ENCODE assay signal across 18 cellular contexts in the genomic region with DNA sequence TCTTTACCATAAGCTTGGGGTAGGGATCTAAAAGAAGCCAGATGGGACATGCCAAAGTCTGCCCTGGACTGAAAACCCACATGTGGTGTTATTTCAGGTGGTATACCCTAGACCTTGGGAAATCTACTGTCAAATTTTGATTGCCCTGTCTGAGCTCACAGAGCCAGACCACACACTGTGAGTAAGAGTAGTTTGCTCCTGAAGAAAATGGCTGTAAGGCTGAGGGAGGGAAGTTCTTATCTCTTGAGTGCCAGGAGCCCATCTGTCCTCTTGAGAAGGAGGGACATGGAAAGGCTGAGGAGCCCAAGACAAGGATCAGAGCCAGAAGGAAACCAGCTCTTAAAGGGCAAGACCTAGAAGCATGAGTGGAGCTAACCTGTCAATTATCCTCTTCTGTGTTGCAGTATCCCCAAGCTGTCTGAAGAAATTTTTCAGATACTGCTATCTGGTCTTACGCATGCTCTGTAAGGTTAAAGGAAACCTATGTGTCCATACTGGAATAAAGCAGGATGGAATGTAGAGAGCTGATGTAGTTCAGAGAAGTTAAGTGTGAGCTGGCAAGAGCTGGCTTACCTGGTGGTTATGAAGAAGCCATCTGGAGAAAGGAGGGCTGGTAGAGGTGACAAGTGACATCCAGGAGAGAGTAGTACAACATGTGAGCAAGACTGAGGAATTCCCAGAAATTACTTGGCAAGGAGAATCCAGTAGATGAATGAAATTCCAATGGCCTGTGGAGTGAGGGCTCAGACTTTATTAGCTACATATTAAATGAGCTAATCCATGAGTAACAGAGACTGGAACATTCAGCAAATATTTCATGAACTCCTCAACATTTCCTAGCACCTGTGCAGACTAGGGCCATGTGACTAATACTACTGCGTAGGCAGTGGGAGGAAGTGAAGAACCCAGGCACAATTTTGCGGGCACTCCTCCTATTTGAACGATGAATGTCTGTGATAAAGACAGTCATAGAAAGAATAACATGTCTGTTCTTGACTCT.
A peak's percentile ranks its signal among the peaks of the same experiment; 100 is the strongest.
DNase-seq lines count a peak whose midpoint lies in the region; ATAC-seq, FAIRE-seq and TF ChIP-seq lines count a peak whose summit lies in the region.
"Had no signal": no experiment of that assay in that cellular context is flagged by ENCODE, and none has a peak within 500 bp of the region (broad histone marks: within the 10 kb centered on the region; RNA-seq: fewer than 3 reads in every experiment).

No MANE protein-coding gene starts in this region.

- H3K27ac ChIP-seq in RWPE1: peak overlapping the region; percentile 19; the same call in 1 of the 2 replicates
- H3K27ac ChIP-seq: cardiac muscle cell, SJCRH30, thyroid gland had no signal

- ATAC-seq in stimulated activated effector memory CD8-positive, alpha-beta T cell treated with anti-CD3 and anti-CD28 coated beads, Interleukin-12 subunit alpha, Interleukin-12 subunit beta, amount 100 ng/mL, for 72 hours: peak; percentile 34
- ATAC-seq: effector memory CD8-positive, alpha-beta T cell had no signal

- no peak overlapping the region for H3K27ac Mint-ChIP-seq in stimulated activated effector memory CD8-positive, alpha-beta T cell treated with anti-CD3 and anti-CD28 coated beads, Interleukin-12 subunit alpha, Interleukin-12 subunit beta, amount 100 ng/mL, for 72 hours
- H3K27ac Mint-ChIP-seq: effector memory CD8-positive, alpha-beta T cell; nephron had no signal

- no peaks in the 10 kb centered on the region for H3K4me1 Mint-ChIP-seq in stimulated activated effector memory CD8-positive, alpha-beta T cell treated with anti-CD3 and anti-CD28 coated beads, Interleukin-12 subunit alpha, Interleukin-12 subunit beta, amount 100 ng/mL, for 72 hours
- H3K4me1 Mint-ChIP-seq: nephron had no signal

- H3K4me3 Mint-ChIP-seq in stimulated activated effector memory CD8-positive, alpha-beta T cell treated with anti-CD3 and anti-CD28 coated beads, Interleukin-12 subunit alpha, Interleukin-12 subunit beta, amount 100 ng/mL, for 72 hours: no peak overlapping the region
- H3K4me3 Mint-ChIP-seq: effector memory CD8-positive, alpha-beta T cell; nephron had no signal

- no peaks in the 10 kb centered on the region for H3K36me3 Mint-ChIP-seq in stimulated activated effector memory CD8-positive, alpha-beta T cell treated with anti-CD3 and anti-CD28 coated beads, Interleukin-12 subunit alpha, Interleukin-12 subunit beta, amount 100 ng/mL, for 72 hours

- H3K9me3 Mint-ChIP-seq in stimulated activated effector memory CD8-positive, alpha-beta T cell treated with anti-CD3 and anti-CD28 coated beads, Interleukin-12 subunit alpha, Interleukin-12 subunit beta, amount 100 ng/mL, for 72 hours: no peaks in the 10 kb centered on the region
- H3K9me3 Mint-ChIP-seq: effector memory CD8-positive, alpha-beta T cell had no signal

- CTCF ChIA-PET in RWPE1 (lab: Yijun Ruan, JAX): interaction anchor here (0.6 kb wide), 1 partner anchor 16 kb away, joined by 3 read pairs; no protein-coding TSS in a partner anchor

- DNase-seq in HPDE6-E6E7 (ENCODE audit: extremely low spot score): peak; percentile 83
- peak; percentile 91 for DNase-seq in RWPE1 (ENCODE audit: low spot score)
- DNase-seq in iris pigment epithelial cell (ENCODE audit: low read depth): peak; percentile 36
- no peak for DNase-seq in stimulated activated effector memory CD8-positive, alpha-beta T cell treated with anti-CD3 and anti-CD28 coated beads, Interleukin-12 subunit alpha, Interleukin-12 subunit beta, amount 100 ng/mL, for 72 hours (ENCODE audit: low spot score in 2 of 2)
- DNase-seq in NCI-H526 treated with DMSO at 0.1 percent for 48 hours (lab: John Stamatoyannopoulos, UW): no peak
- no peak for DNase-seq in activated naive CD4-positive, alpha-beta T cell (lab: John Stamatoyannopoulos, UW)
- DNase-seq in activated CD4-positive, CD25-positive, alpha-beta regulatory T cell (lab: John Stamatoyannopoulos, UW): no peak
- no peak for DNase-seq in GM19239 (ENCODE audit: insufficient read length, low spot score)
- DNase-seq: activated CD4-positive, alpha-beta T cell treated with anti-CD3 and anti-CD28 coated beads for 48 hours; activated naive CD4-positive, alpha-beta T cell treated with anti-CD3 and anti-CD28 coated beads, Interleukin-2, amount 50 U/mL, for 16 hours; effector memory CD8-positive, alpha-beta T cell; NCI-H2081 treated with DMSO at 0.1 percent for 48 hours; SJCRH30; T1000; thyroid gland had no signal

- FAIRE-seq in GM19239 (lab: Jason Lieb, UNC): no peak
- FAIRE-seq: H54 had no signal

- no peak for TF ChIP-seq CTCF in RWPE1 (conservative IDR thresholded peaks at IDR 0.05; ENCODE audit: low read depth)

- POLR2A ChIA-PET in RWPE1 (lab: Yijun Ruan, JAX; ENCODE audit: low non-redundant PET): no interaction called here

Comparison
In these comparisons a context has a peak if more than half of its experiments do, and no peak if none do; other contexts are left out.
1. DNase-seq: peak in HPDE6-E6E7 (single experiment), RWPE1 (single experiment) and iris pigment epithelial cell (single experiment); none in stimulated activated effector memory CD8-positive, alpha-beta T cell treated with anti-CD3 and anti-CD28 coated beads, Interleukin-12 subunit alpha, Interleukin-12 subunit beta, amount 100 ng/mL, for 72 hours (0 of 2), NCI-H526 treated with DMSO at 0.1 percent for 48 hours (single experiment), activated naive CD4-positive, alpha-beta T cell (0 of 4), activated CD4-positive, CD25-positive, alpha-beta regulatory T cell (0 of 4) and GM19239 (single experiment).